ENCODE assay signal across 26 cellular contexts in the genomic region with DNA sequence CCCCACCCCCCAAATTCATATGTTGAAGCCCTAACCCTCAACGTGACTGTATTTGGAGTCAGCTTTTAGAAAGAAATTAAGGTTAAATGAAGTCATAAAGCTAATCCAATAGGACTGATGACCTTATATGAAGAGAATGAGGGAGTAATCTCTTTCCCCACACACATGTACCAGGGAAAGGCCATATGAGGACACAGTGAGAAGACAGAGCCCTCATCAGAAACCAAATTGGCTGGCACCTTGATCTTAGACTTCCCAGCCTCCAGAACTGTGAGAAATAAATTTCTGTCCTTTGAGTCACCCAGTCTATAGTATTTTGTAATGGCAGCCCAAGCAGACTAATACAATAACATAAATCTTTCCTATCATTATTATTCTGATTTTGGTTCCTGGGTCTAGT.
"Had no signal": no experiment of that assay in that cellular context is flagged by ENCODE, and none has a peak within 500 bp of the region (broad histone marks: within the 10 kb centered on the region; RNA-seq: fewer than 3 reads in every experiment).

No MANE protein-coding gene starts in this region.

- DNase-seq: activated B cell treated with CpG ODN at 0.5 μM for 24 hours; activated CD8-positive, alpha-beta memory T cell treated with anti-CD3 and anti-CD28 coated beads, Interleukin-2, amount 10 ng/mL, durations not matched to agents 7 days and 5 days; activated CD8-positive, alpha-beta T cell treated with anti-CD3 and anti-CD28 coated beads, Interleukin-2, amount 10 ng/mL, durations not matched to agents 7 days and 5 days; activated naive CD8-positive, alpha-beta T cell treated with anti-CD3 and anti-CD28 coated beads, Interleukin-2, amount 50 U/mL, for 24 hours; activated T-cell treated with anti-CD3 and anti-CD28 coated beads, Interleukin-2, amount 50 U/mL, for 48 hours; anterior cingulate cortex; body of pancreas; cortex of kidney; effector memory CD8-positive, alpha-beta T cell; head of caudate nucleus; hippocampal formation; kidney; left colon; midbrain; naive thymus-derived CD4-positive, alpha-beta T cell; stimulated activated CD4-positive, alpha-beta T cell treated with anti-CD3 and anti-CD28 coated beads, Interleukin-15, amount 100 ng/mL, for 24 hours; stimulated activated CD4-positive, alpha-beta T cell treated with anti-CD3 and anti-CD28 coated beads, Interleukin-2, amount 100 ng/mL, for 24 hours; stimulated activated naive B cell treated with anti-CD40 and anti-IgM and Interleukin-4, amounts not matched to agents 10 μg/mL and 1 μg/mL and 100 μg/mL, for 72 hours; stomach; T-helper 1 cell; thyroid gland; upper lobe of right lung had no signal

- H3K27me3 ChIP-seq: body of pancreas, gastroesophageal sphincter, right atrium auricular region, stomach, thyroid gland, upper lobe of right lung had no signal

- H3K36me3 ChIP-seq: gastroesophageal sphincter, right atrium auricular region, stomach, thyroid gland, upper lobe of right lung had no signal

- H2AFZ ChIP-seq: parathyroid adenoma had no signal

- H3K4me3 ChIP-seq: body of pancreas, gastroesophageal sphincter, right atrium auricular region, stomach, thyroid gland, upper lobe of right lung had no signal

- H3K4me1 ChIP-seq: body of pancreas, gastroesophageal sphincter, parathyroid adenoma, right atrium auricular region, stomach, thyroid gland, upper lobe of right lung had no signal

- ATAC-seq: activated CD8-positive, alpha-beta memory T cell treated with anti-CD3 and anti-CD28 coated beads, Interleukin-2, amount 10 ng/mL, durations not matched to agents 7 days and 5 days; activated CD8-positive, alpha-beta T cell treated with anti-CD3 and anti-CD28 coated beads, Interleukin-2, amount 10 ng/mL, durations not matched to agents 7 days and 5 days; activated naive CD8-positive, alpha-beta T cell treated with anti-CD3 and anti-CD28 coated beads, Interleukin-2, amount 50 U/mL, for 24 hours; body of pancreas; effector memory CD8-positive, alpha-beta T cell; esophagus mucosa; gastroesophageal sphincter; left colon; naive thymus-derived CD4-positive, alpha-beta T cell; stimulated activated naive B cell treated with anti-CD40 and anti-IgM and Interleukin-4, amounts not matched to agents 10 μg/mL and 1 μg/mL and 100 μg/mL, for 72 hours; upper lobe of right lung had no signal

- H3K79me2 ChIP-seq: parathyroid adenoma had no signal

- H3K9ac ChIP-seq: parathyroid adenoma had no signal

- FAIRE-seq: kidney had no signal

- H3K9me3 ChIP-seq: thyroid gland had no signal

- H3K27ac ChIP-seq: body of pancreas, gastroesophageal sphincter, parathyroid adenoma, right atrium auricular region, stomach, thyroid gland, upper lobe of right lung had no signal
